Comparison of ENCODE assay signal across 25 cellular contexts in the genomic region with DNA sequence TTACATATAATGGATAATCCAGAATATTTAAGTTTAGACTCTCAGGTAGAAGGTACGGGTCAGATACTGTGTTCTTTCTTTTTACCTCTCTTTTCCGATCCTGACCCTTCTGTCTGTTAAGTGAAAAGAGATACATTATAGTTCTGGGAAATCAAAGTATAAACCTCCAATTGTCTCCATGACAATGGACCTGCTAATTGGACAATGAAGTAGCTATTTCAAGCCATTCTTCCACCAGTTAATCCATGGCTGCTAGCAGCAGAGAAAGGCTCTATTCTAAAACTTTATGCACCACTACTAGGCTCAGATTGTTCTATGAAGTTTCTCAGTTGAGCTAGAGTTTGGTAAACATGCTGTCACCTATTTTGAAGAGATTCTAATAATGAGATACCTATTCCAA.
"Had no signal": no experiment of that assay in that cellular context is flagged by ENCODE, and none has a peak within 500 bp of the region (broad histone marks: within the 10 kb centered on the region; RNA-seq: fewer than 3 reads in every experiment).

No MANE protein-coding gene starts in this region.

- H3K27me3 Mint-ChIP-seq: activated CD8-positive, alpha-beta memory T cell treated with anti-CD3 and anti-CD28 coated beads, Interleukin-2, amount 10 ng/mL, durations not matched to agents 7 days and 5 days had no signal

- H3K4me3 Mint-ChIP-seq: activated B cell treated with CpG ODN at 0.5 μM for 24 hours; activated CD4-positive, alpha-beta T cell treated with anti-CD3 and anti-CD28 coated beads, Interleukin-2, amount 10 ng/mL, durations not matched to agents 24 days and 14 days; activated CD8-positive, alpha-beta memory T cell treated with anti-CD3 and anti-CD28 coated beads, Interleukin-2, amount 10 ng/mL, durations not matched to agents 7 days and 5 days; activated naive CD4-positive, alpha-beta T cell treated with anti-CD3 and anti-CD28 coated beads for 36 hours; activated naive CD8-positive, alpha-beta T cell; activated T-cell treated with anti-CD3 and anti-CD28 coated beads, Interleukin-2, amount 50 U/mL, for 24 hours; activated T-helper 1 cell treated with anti-CD3 and anti-CD28 coated beads, Interleukin-12 subunit alpha, Interleukin-12 subunit beta, Interleukin-2, Interleukin-4 antibody, amounts not matched to agents 30 ng/mL and 10 ng/mL and 1 ng/mL, durations not matched to agents 14 hours and 24 hours and 36 hours; IgD-negative memory B cell; T-helper 2 cell treated with Interferon-gamma antibody and Interleukin-4, amounts not matched to agents 5 μg/mL and 100 μg/mL, for 36 hours had no signal

- H3K9me3 Mint-ChIP-seq: activated B cell treated with CpG ODN at 0.5 μM for 24 hours; activated T-cell treated with anti-CD3 and anti-CD28 coated beads, Interleukin-2, amount 50 U/mL, for 24 hours; activated T-helper 1 cell treated with anti-CD3 and anti-CD28 coated beads, Interleukin-12 subunit alpha, Interleukin-12 subunit beta, Interleukin-2, Interleukin-4 antibody, amounts not matched to agents 30 ng/mL and 10 ng/mL and 1 ng/mL, durations not matched to agents 14 hours and 24 hours and 36 hours; IgD-negative memory B cell; T-helper 2 cell treated with Interferon-gamma antibody and Interleukin-4, amounts not matched to agents 5 μg/mL and 100 μg/mL, for 36 hours had no signal

- H3K27ac Mint-ChIP-seq: activated B cell treated with CpG ODN at 0.5 μM for 24 hours; activated CD4-positive, alpha-beta T cell treated with anti-CD3 and anti-CD28 coated beads, Interleukin-2, amount 10 ng/mL, durations not matched to agents 24 days and 14 days; activated CD8-positive, alpha-beta memory T cell treated with anti-CD3 and anti-CD28 coated beads, Interleukin-2, amount 10 ng/mL, durations not matched to agents 7 days and 5 days; activated naive CD4-positive, alpha-beta T cell treated with anti-CD3 and anti-CD28 coated beads for 36 hours; activated naive CD8-positive, alpha-beta T cell; activated T-cell treated with anti-CD3 and anti-CD28 coated beads, Interleukin-2, amount 50 U/mL, for 24 hours; activated T-helper 1 cell treated with anti-CD3 and anti-CD28 coated beads, Interleukin-12 subunit alpha, Interleukin-12 subunit beta, Interleukin-2, Interleukin-4 antibody, amounts not matched to agents 30 ng/mL and 10 ng/mL and 1 ng/mL, durations not matched to agents 14 hours and 24 hours and 36 hours; IgD-negative memory B cell; T-helper 2 cell treated with Interferon-gamma antibody and Interleukin-4, amounts not matched to agents 5 μg/mL and 100 μg/mL, for 36 hours had no signal

- H3K4me1 Mint-ChIP-seq: activated B cell treated with CpG ODN at 0.5 μM for 24 hours; activated CD4-positive, alpha-beta T cell treated with anti-CD3 and anti-CD28 coated beads, Interleukin-2, amount 10 ng/mL, durations not matched to agents 24 days and 14 days; activated CD8-positive, alpha-beta memory T cell treated with anti-CD3 and anti-CD28 coated beads, Interleukin-2, amount 10 ng/mL, durations not matched to agents 7 days and 5 days; IgD-negative memory B cell had no signal

- H3K36me3 Mint-ChIP-seq: activated CD8-positive, alpha-beta memory T cell treated with anti-CD3 and anti-CD28 coated beads, Interleukin-2, amount 10 ng/mL, durations not matched to agents 7 days and 5 days; activated naive CD8-positive, alpha-beta T cell had no signal

- ATAC-seq: activated CD8-positive, alpha-beta memory T cell treated with anti-CD3 and anti-CD28 coated beads, Interleukin-2, amount 10 ng/mL, durations not matched to agents 7 days and 5 days had no signal

- DNase-seq: activated B cell treated with CpG ODN at 0.5 μM for 24 hours; activated CD4-positive, alpha-beta T cell treated with anti-CD3 and anti-CD28 coated beads for 1 hour; activated CD4-positive, alpha-beta T cell treated with anti-CD3 and anti-CD28 coated beads, Interleukin-2, amount 10 ng/mL, durations not matched to agents 24 days and 14 days; activated CD4-positive, alpha-beta T cell treated with anti-CD3 and anti-CD28 coated beads, Interleukin-2, amount 50 U/mL, for 48 hours; activated CD8-positive, alpha-beta memory T cell treated with anti-CD3 and anti-CD28 coated beads, Interleukin-2, amount 10 ng/mL, durations not matched to agents 7 days and 5 days; activated effector memory CD4-positive, alpha-beta T cell treated with anti-CD3 and anti-CD28 coated beads, Interleukin-2, amount 50 U/mL, for 16 hours; activated naive CD4-positive, alpha-beta T cell treated with anti-CD3 and anti-CD28 coated beads for 36 hours; activated T-cell treated with anti-CD3 and anti-CD28 coated beads, Interleukin-2, amount 50 U/mL, for 24 hours; amygdala; brain microvascular endothelial cell; cerebellar nuclear complex; KG1; NCI-H1048; NCI-H1694; NCI-H2029; NCI-H2171; NCI-H2227 treated with DMSO at 0.1 percent for 48 hours; Peyer's patch; Right ventricle myocardium superior; SJCRH30; SK-N-SH had no signal
